In genomic region chrX:66634272-66634671, GRCh38 we compare ENCODE assay signal across 31 cellular contexts. TPM values are rescaled to one million over a fixed set of nuclear protein-coding genes. Genes with fewer than 3 reads are reported as not detected.
DNase-seq lines count a peak whose midpoint lies in the region; ATAC-seq, FAIRE-seq and TF ChIP-seq lines count a peak whose summit lies in the region.
"Had no signal": no experiment of that assay in that cellular context is flagged by ENCODE, and none has a peak within 500 bp of the region (broad histone marks: within the 10 kb centered on the region; RNA-seq: fewer than 3 reads in every experiment).

No MANE protein-coding gene starts in this region.

- intact Hi-C loops in thyroid gland (cut with DNase I), result no loop called here

- H3K36me3 Mint-ChIP-seq in astrocyte (ENCODE audit: low read depth, unreplicated experiment), result no peaks in the 10 kb centered on the region
- H3K36me3 Mint-ChIP-seq: CD4-positive, alpha-beta memory T cell; immature natural killer cell; naive thymus-derived CD8-positive, alpha-beta T cell had no signal

- ATAC-seq in GM21528 (IDR thresholded peaks at IDR 0.05; ENCODE audit: low FRiP score, unreplicated experiment) (no peak), GM19324 (IDR thresholded peaks at IDR 0.05; ENCODE audit: low FRiP score, unreplicated experiment) (no peak), HG02642 (IDR thresholded peaks at IDR 0.05; ENCODE audit: poor library complexity, unreplicated experiment) (no peak)
- ATAC-seq: activated T-cell treated with anti-CD3 and anti-CD28 coated beads, Interleukin-2, amount 50 U/mL, for 4 hours; left lung; naive thymus-derived CD8-positive, alpha-beta T cell had no signal

- H4K20me1 ChIP-seq in astrocyte (ENCODE audit: insufficient read depth, low read length), result peaks cover under 1% of the 10 kb centered on the region

- H3K27me3 Mint-ChIP-seq in astrocyte (ENCODE audit: low read depth, unreplicated experiment), result no peaks in the 10 kb centered on the region
- H3K27me3 Mint-ChIP-seq: activated CD4-positive, alpha-beta T cell treated with anti-CD3 and anti-CD28 coated beads, Interleukin-2, amount 10 ng/mL, durations not matched to agents 24 days and 14 days had no signal

- H3K4me3 ChIP-seq in astrocyte (ENCODE audit: insufficient read depth, low read depth, low read length), result peak overlapping the region; percentile 38
- H3K4me3 ChIP-seq in fibroblast of the aortic adventitia (ENCODE audit: low read depth, low read length), result no peak overlapping the region
- H3K4me3 ChIP-seq in thyroid gland (replicated peaks in 1 of 3), result no peak overlapping the region
- H3K4me3 ChIP-seq: left lung, testis had no signal

- peak overlapping the region; percentile 75 for H3K4me3 Mint-ChIP-seq in astrocyte (ENCODE audit: unreplicated experiment)
- H3K4me3 Mint-ChIP-seq: activated CD4-positive, alpha-beta T cell treated with anti-CD3 and anti-CD28 coated beads, Interleukin-2, amount 10 ng/mL, durations not matched to agents 24 days and 14 days; activated naive CD4-positive, alpha-beta T cell treated with anti-CD3 and anti-CD28 coated beads for 36 hours; activated T-cell treated with anti-CD3 and anti-CD28 coated beads, Interleukin-2, amount 50 U/mL, for 4 hours; CD4-positive, alpha-beta memory T cell; immature natural killer cell; mesothelial cell of epicardium; naive thymus-derived CD8-positive, alpha-beta T cell had no signal

- H3K9ac ChIP-seq in astrocyte (ENCODE audit: low read length), result peak overlapping the region; percentile 70

- no peaks in the 10 kb centered on the region for H3K9me3 ChIP-seq in astrocyte (ENCODE audit: insufficient read depth, low read depth, low read length)
- H3K9me3 ChIP-seq in thyroid gland, result no peaks in the 10 kb centered on the region
- H3K9me3 ChIP-seq: left lung, testis had no signal

- H3K27ac ChIP-seq in astrocyte (ENCODE audit: low read depth, low read length) (peak overlapping the region; percentile 95), thyroid gland (peak overlapping the region in 2 of 3 donors; percentile 36 to 39)
- H3K27ac ChIP-seq: left lung, testis, WERI-Rb-1 had no signal

- peaks cover 3% of the 10 kb centered on the region for H3K36me3 ChIP-seq in astrocyte (ENCODE audit: insufficient read depth, low read length)
- H3K36me3 ChIP-seq in thyroid gland, result no peaks in the 10 kb centered on the region
- H3K36me3 ChIP-seq: left lung, WERI-Rb-1 had no signal

- peaks cover 65% of the 10 kb centered on the region for H3K79me2 ChIP-seq in astrocyte (ENCODE audit: insufficient read depth, low read length)

- H3K4me1 ChIP-seq in astrocyte (ENCODE audit: insufficient read depth, low read length) (peaks cover 26% of the 10 kb centered on the region), thyroid gland (peaks cover 0 to 7% of the 10 kb centered on the region in 2 donors)
- H3K4me1 ChIP-seq: left lung, testis had no signal

- H3K4me1 Mint-ChIP-seq in astrocyte (ENCODE audit: low read depth, unreplicated experiment), result peaks cover 33% of the 10 kb centered on the region

- no peaks in the 10 kb centered on the region for H3K9me3 Mint-ChIP-seq in astrocyte (ENCODE audit: unreplicated experiment)
- H3K9me3 Mint-ChIP-seq: activated CD4-positive, alpha-beta T cell treated with anti-CD3 and anti-CD28 coated beads, Interleukin-2, amount 10 ng/mL, durations not matched to agents 24 days and 14 days; activated naive CD4-positive, alpha-beta T cell treated with anti-CD3 and anti-CD28 coated beads for 36 hours; activated T-cell treated with anti-CD3 and anti-CD28 coated beads, Interleukin-2, amount 50 U/mL, for 4 hours; naive thymus-derived CD8-positive, alpha-beta T cell had no signal

- no peaks in the 10 kb centered on the region for H3K27me3 ChIP-seq in astrocyte (ENCODE audit: insufficient read depth, low read length)
- H3K27me3 ChIP-seq in thyroid gland, result no peaks in the 10 kb centered on the region
- H3K27me3 ChIP-seq: left lung, testis had no signal

- peak; percentile 41 for DNase-seq in HCEC 1CT
- peak; percentile 42 for DNase-seq in astrocyte (ENCODE audit: low read depth)
- DNase-seq in fibroblast of the aortic adventitia (ENCODE audit: low read depth), result peak; percentile 66
- DNase-seq in thyroid gland, result no peak
- no peak for DNase-seq in HPDE6-E6E7 (ENCODE audit: extremely low spot score)
- DNase-seq: activated CD4-positive, alpha-beta T cell treated with anti-CD3 and anti-CD28 coated beads, Interleukin-2, amount 10 ng/mL, durations not matched to agents 24 days and 14 days; activated naive CD4-positive, alpha-beta T cell treated with anti-CD3 and anti-CD28 coated beads for 36 hours; activated T-cell treated with anti-CD3 and anti-CD28 coated beads, Interleukin-2, amount 50 U/mL, for 4 hours; CD4-positive, alpha-beta memory T cell; central memory CD4-positive, alpha-beta T cell; dermis blood vessel endothelial cell; DMS153; foreskin melanocyte; immature natural killer cell; left lung; naive thymus-derived CD8-positive, alpha-beta T cell; NCI-H1092; NCI-H187 treated with DMSO at 0.1 percent for 48 hours; occipital lobe; retina; stimulated activated CD4-positive, alpha-beta T cell treated with anti-CD3 and anti-CD28 coated beads, Interleukin-4, amount 100 ng/mL, for 4 hours; stimulated activated naive CD4-positive, alpha-beta T cell; T-helper 9 cell; testis; WERI-Rb-1 had no signal

- TF ChIP-seq CTCF in astrocyte (IDR thresholded peaks at IDR 0.05; ENCODE audit: insufficient read depth, low read depth, low read length) (no peak), fibroblast of the aortic adventitia (IDR thresholded peaks at IDR 0.05; ENCODE audit: insufficient read depth, low read length) (no peak), thyroid gland (IDR thresholded peaks at IDR 0.05) (no peak)

- no peak overlapping the region for H2AFZ ChIP-seq in astrocyte (ENCODE audit: low read depth, low read length)

- H3K4me2 ChIP-seq in astrocyte (ENCODE audit: low read length), result peak overlapping the region; percentile 90

- FAIRE-seq in astrocyte (lab: Jason Lieb, UNC), result peak; percentile 88
- FAIRE-seq: G401.6, H1 had no signal

- peak overlapping the region; percentile 34 for H3K27ac Mint-ChIP-seq in astrocyte (ENCODE audit: unreplicated experiment)
- H3K27ac Mint-ChIP-seq: activated CD4-positive, alpha-beta T cell treated with anti-CD3 and anti-CD28 coated beads, Interleukin-2, amount 10 ng/mL, durations not matched to agents 24 days and 14 days; activated naive CD4-positive, alpha-beta T cell treated with anti-CD3 and anti-CD28 coated beads for 36 hours; CD4-positive, alpha-beta memory T cell; immature natural killer cell; mesothelial cell of epicardium; naive thymus-derived CD8-positive, alpha-beta T cell had no signal

- TF ChIP-seq POLR2A in thyroid gland (IDR thresholded peaks at IDR 0.05), result no peak

RNA-seq across cellular contexts. Expression of gene EDA2R, which starts 4.6 kb away (rescaled TPM):
- total RNA-seq in astrocyte (20.8 and 25.3 TPM in 2 replicates), fibroblast of the aortic adventitia (ENCODE audit: low replicate concordance) (9.2 and 28.1 TPM in 2 replicates), thyroid gland (1 to 10 TPM; 3.5 to 9.5 (median 4.9) TPM)

Comparison
In these comparisons a context has a peak if more than half of its experiments do, and no peak if none do; other contexts are left out.
1. DNase-seq: peak in HCEC 1CT (single experiment), astrocyte (single experiment) and fibroblast of the aortic adventitia (single experiment); none in thyroid gland (0 of 2) and HPDE6-E6E7 (single experiment).